20 cellular contexts compared by ENCODE assay signal in the genomic region with DNA sequence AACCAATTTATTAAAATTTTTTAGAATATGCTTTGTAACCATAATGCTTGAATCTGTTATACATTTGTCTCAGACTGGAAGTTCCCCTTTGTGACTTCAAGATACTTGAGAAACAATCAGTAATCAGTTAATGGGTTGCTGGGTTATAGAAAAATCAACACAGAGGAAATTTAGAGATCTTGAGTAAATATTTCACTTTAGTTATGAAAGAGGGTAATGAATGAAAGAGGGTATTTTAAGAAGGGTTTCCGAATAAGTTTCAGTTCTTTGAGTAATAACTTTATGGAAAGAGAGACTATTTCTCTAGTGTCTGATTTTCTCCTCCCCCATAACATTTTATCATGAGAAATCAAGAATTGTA. TPM values are rescaled to one million over a fixed set of nuclear protein-coding genes. Genes with fewer than 3 reads are reported as not detected.
DNase-seq lines count a peak whose midpoint lies in the region; ATAC-seq and TF ChIP-seq lines count a peak whose summit lies in the region.
"Had no signal": no experiment of that assay in that cellular context is flagged by ENCODE, and none has a peak within 500 bp of the region (broad histone marks: within the 10 kb centered on the region; RNA-seq: fewer than 3 reads in every experiment).

No MANE protein-coding gene starts in this region.

- H3K27ac ChIP-seq in A673 (ENCODE audit: low read depth, low read length, poor library complexity, severe bottlenecking): peak overlapping the region; percentile 59
- H3K27ac ChIP-seq: ovary, thoracic aorta had no signal

- no peaks in the 10 kb centered on the region for H3K36me3 ChIP-seq in A673 (ENCODE audit: insufficient read depth, low read length, poor library complexity, severe bottlenecking)
- H3K36me3 ChIP-seq in Caco-2 (ENCODE audit: control insufficient read depth, insufficient read depth, low read length): no peaks in the 10 kb centered on the region; the same call in 1 of the 2 replicates
- H3K36me3 ChIP-seq: ovary, thoracic aorta had no signal

- POLR2A ChIA-PET in A673 (lab: Charles Lee; ENCODE audit: low non-redundant PET): no interaction called here
- POLR2A ChIA-PET in Caco-2 (lab: Charles Lee): no interaction called here

- peak overlapping the region; percentile 39 for H3K27ac Mint-ChIP-seq in Caco-2 (ENCODE audit: unreplicated experiment)
- H3K27ac Mint-ChIP-seq in activated T-helper 17 cell treated with anti-CD3 and anti-CD28 coated beads, Interleukin-2, amount 50 U/mL, for 72 hours: peak overlapping the region; percentile 59
- H3K27ac Mint-ChIP-seq: activated T-helper 1 cell treated with anti-CD3 and anti-CD28 coated beads, Interleukin-12 subunit alpha, Interleukin-12 subunit beta, Interleukin-2, Interleukin-4 antibody, amounts not matched to agents 30 ng/mL and 10 ng/mL and 1 ng/mL, durations not matched to agents 14 hours and 24 hours and 36 hours; GM23338 had no signal

- H3K27me3 ChIP-seq in A673 (replicated peaks; ENCODE audit: insufficient read depth, low read depth, low read length, poor library complexity) (no peaks in the 10 kb centered on the region), Caco-2 (replicated peaks; ENCODE audit: control insufficient read depth, insufficient read depth, low read length) (no peaks in the 10 kb centered on the region)
- H3K27me3 ChIP-seq: BLaER1 treated with 17β-estradiol and CSF1 and Interleukin-3, amounts not matched to agents 10 nM and 100 nM; ovary had no signal

- H3K4me3 Mint-ChIP-seq in Caco-2 (ENCODE audit: unreplicated experiment): no peak overlapping the region
- no peak overlapping the region for H3K4me3 Mint-ChIP-seq in activated T-helper 17 cell treated with anti-CD3 and anti-CD28 coated beads, Interleukin-2, amount 50 U/mL, for 72 hours
- H3K4me3 Mint-ChIP-seq: activated T-helper 1 cell treated with anti-CD3 and anti-CD28 coated beads, Interleukin-12 subunit alpha, Interleukin-12 subunit beta, Interleukin-2, Interleukin-4 antibody, amounts not matched to agents 30 ng/mL and 10 ng/mL and 1 ng/mL, durations not matched to agents 14 hours and 24 hours and 36 hours; GM23338 had no signal

- DNase-seq in A673 (ENCODE audit: low spot score): no peak
- no peak for DNase-seq in Caco-2
- no peak for DNase-seq in SW 1271 (lab: John Stamatoyannopoulos, UW)
- no peak for DNase-seq in posterior cingulate gyrus
- DNase-seq: DMS53; hippocampal formation; mucosa of descending colon; NCI-H2029; NCI-H524 treated with DMSO at 0.1 percent for 48 hours; ovary; SK-N-SH; stimulated activated CD4-positive, alpha-beta T cell treated with anti-CD3 and anti-CD28 coated beads, Interleukin-4, amount 100 ng/mL, for 24 hours; stimulated activated CD8-positive, alpha-beta memory T cell treated with anti-CD3 and anti-CD28 coated beads, Interleukin-4, amount 100 ng/mL, for 48 hours had no signal

- H3K9me3 ChIP-seq in A673 (ENCODE audit: low read depth, low read length, poor library complexity, severe bottlenecking) (no peaks in the 10 kb centered on the region), Caco-2 (no peaks in the 10 kb centered on the region)
- H3K9me3 ChIP-seq: mucosa of descending colon, ovary, SK-N-SH, thoracic aorta had no signal

- H3K36me3 Mint-ChIP-seq in Caco-2 (ENCODE audit: insufficient read depth, unreplicated experiment): peaks cover 38% of the 10 kb centered on the region
- H3K36me3 Mint-ChIP-seq in activated T-helper 17 cell treated with anti-CD3 and anti-CD28 coated beads, Interleukin-2, amount 50 U/mL, for 72 hours (ENCODE audit: low read depth): peaks cover 35% of the 10 kb centered on the region

- intact Hi-C loops in A673 (cut with micrococcal nuclease; ENCODE audit: unreplicated experiment): no loop called here
- intact Hi-C loops in Caco-2 (cut with micrococcal nuclease; ENCODE audit: unreplicated experiment): no loop called here
- intact Hi-C loops in posterior cingulate gyrus (cut with DNase I): no loop called here

- BruUV-seq in A673 (replicated peaks; lab: Mats Ljungman, UMichigan) (no TSS peak), Caco-2 (replicated peaks; lab: Mats Ljungman, UMichigan) (no TSS peak)

- H3K4me3 ChIP-seq in A673 (ENCODE audit: low read depth, low read length, poor library complexity, severe bottlenecking): no peak overlapping the region
- H3K4me3 ChIP-seq in Caco-2 (ENCODE audit: low read depth, low read length): no peak overlapping the region
- H3K4me3 ChIP-seq: BLaER1 treated with 17β-estradiol and CSF1 and Interleukin-3, amounts not matched to agents 10 nM and 100 nM; GM23338; mucosa of descending colon; ovary; thoracic aorta had no signal

- H3K4me1 ChIP-seq in A673 (ENCODE audit: insufficient read depth, low read length, poor library complexity, severe bottlenecking) (peaks cover 23% of the 10 kb centered on the region), Caco-2 (no peaks in the 10 kb centered on the region; the same call in 1 of the 2 replicates)

- H3K27me3 Mint-ChIP-seq in Caco-2 (ENCODE audit: insufficient read depth, unreplicated experiment): no peaks in the 10 kb centered on the region
- H3K27me3 Mint-ChIP-seq in activated T-helper 17 cell treated with anti-CD3 and anti-CD28 coated beads, Interleukin-2, amount 50 U/mL, for 72 hours: no peaks in the 10 kb centered on the region

- peak; percentile 69 for ATAC-seq in HG02938 (IDR thresholded peaks at IDR 0.05; ENCODE audit: unreplicated experiment)
- peak; percentile 38 for ATAC-seq in activated T-helper 17 cell treated with anti-CD3 and anti-CD28 coated beads, Interleukin-2, amount 50 U/mL, for 72 hours (replicated peaks)
- no peak for ATAC-seq in HG02759 (IDR thresholded peaks at IDR 0.05; ENCODE audit: unreplicated experiment)
- ATAC-seq: GM23338, mucosa of descending colon had no signal

- CTCF ChIA-PET in A673 (lab: Charles Lee): no interaction called here
- CTCF ChIA-PET in Caco-2 (lab: Charles Lee): no interaction called here

- peaks cover 25% of the 10 kb centered on the region for H3K4me1 Mint-ChIP-seq in Caco-2 (ENCODE audit: low read depth, unreplicated experiment)
- peaks cover 24% of the 10 kb centered on the region for H3K4me1 Mint-ChIP-seq in activated T-helper 17 cell treated with anti-CD3 and anti-CD28 coated beads, Interleukin-2, amount 50 U/mL, for 72 hours
- H3K4me1 Mint-ChIP-seq: GM23338 had no signal

- TF ChIP-seq CTCF in A673 (conservative IDR thresholded peaks at IDR 0.05; ENCODE audit: low read depth, low read length) (no peak), Caco-2 (IDR thresholded peaks at IDR 0.05; ENCODE audit: insufficient read depth in 1 of 2, low read depth in 1 of 2, low read length in 1 of 2, severe bottlenecking in 1 of 2, unreplicated experiment in 1 of 2) (no peak)

- H3K9me3 Mint-ChIP-seq in Caco-2 (ENCODE audit: unreplicated experiment): no peaks in the 10 kb centered on the region
- no peaks in the 10 kb centered on the region for H3K9me3 Mint-ChIP-seq in activated T-helper 17 cell treated with anti-CD3 and anti-CD28 coated beads, Interleukin-2, amount 50 U/mL, for 72 hours
- H3K9me3 Mint-ChIP-seq: activated T-helper 1 cell treated with anti-CD3 and anti-CD28 coated beads, Interleukin-12 subunit alpha, Interleukin-12 subunit beta, Interleukin-2, Interleukin-4 antibody, amounts not matched to agents 30 ng/mL and 10 ng/mL and 1 ng/mL, durations not matched to agents 14 hours and 24 hours and 36 hours; GM23338 had no signal

RNA-seq across cellular contexts. Expression of gene ZFAND3, which starts 21.4 kb away (rescaled TPM):
- total RNA-seq in A673 (2021) (64.0 and 67.4 TPM in 2 replicates), Caco-2 (2022) (91.1 and 107 TPM in 2 replicates)
- total RNA-seq in activated T-helper 17 cell treated with anti-CD3 and anti-CD28 coated beads, Interleukin-2, amount 50 U/mL, for 72 hours: 10 to 100 TPM; 26.1 to 32.0 TPM
